Comparison of ENCODE assay signal across 11 cellular contexts in genomic region chr11:86589856-86590589, GRCh38.
"Had no signal": no experiment of that assay in that cellular context is flagged by ENCODE, and none has a peak within 500 bp of the region (broad histone marks: within the 10 kb centered on the region; RNA-seq: fewer than 3 reads in every experiment).

No MANE protein-coding gene starts in this region.

- H3K27me3 Mint-ChIP-seq: stimulated activated memory B cell treated with anti-CD40 and anti-IgM and Interleukin-4, amounts not matched to agents 10 μg/mL and 1 μg/mL and 100 μg/mL, for 72 hours; T-helper 17 cell had no signal

- H3K27ac ChIP-seq: cardiac muscle cell, right atrium auricular region had no signal

- H3K36me3 ChIP-seq: cardiac muscle cell, heart left ventricle, right atrium auricular region had no signal

- H3K36me3 Mint-ChIP-seq: stimulated activated memory B cell treated with anti-CD40 and anti-IgM and Interleukin-4, amounts not matched to agents 10 μg/mL and 1 μg/mL and 100 μg/mL, for 72 hours; WTC11 had no signal

- H3K27ac Mint-ChIP-seq: stimulated activated memory B cell treated with anti-CD40 and anti-IgM and Interleukin-4, amounts not matched to agents 10 μg/mL and 1 μg/mL and 100 μg/mL, for 72 hours; T-helper 17 cell; WTC11 had no signal

- H3K27me3 ChIP-seq: cardiac muscle cell, heart left ventricle, right atrium auricular region had no signal

- DNase-seq: activated CD4-positive, alpha-beta T cell treated with anti-CD3 and anti-CD28 coated beads, Interleukin-2, amount 50 U/mL, for 1 hour; foreskin melanocyte; heart left ventricle; posterior cingulate gyrus; T-helper 17 cell had no signal

- H3K4me3 Mint-ChIP-seq: stimulated activated memory B cell treated with anti-CD40 and anti-IgM and Interleukin-4, amounts not matched to agents 10 μg/mL and 1 μg/mL and 100 μg/mL, for 72 hours; T-helper 17 cell; WTC11 had no signal

- ATAC-seq: heart left ventricle; SK-N-SH treated with all-trans-retinoic acid at 6 μM for 48 hours; stimulated activated memory B cell treated with anti-CD40 and anti-IgM and Interleukin-4, amounts not matched to agents 10 μg/mL and 1 μg/mL and 100 μg/mL, for 72 hours; T-helper 17 cell; WTC11 had no signal

- H3K9me3 Mint-ChIP-seq: stimulated activated memory B cell treated with anti-CD40 and anti-IgM and Interleukin-4, amounts not matched to agents 10 μg/mL and 1 μg/mL and 100 μg/mL, for 72 hours; WTC11 had no signal

- H3K9me3 ChIP-seq: heart left ventricle, right atrium auricular region had no signal

- H3K4me3 ChIP-seq: cardiac muscle cell, heart left ventricle, right atrium auricular region, smooth muscle cell had no signal
